In the genomic region with DNA sequence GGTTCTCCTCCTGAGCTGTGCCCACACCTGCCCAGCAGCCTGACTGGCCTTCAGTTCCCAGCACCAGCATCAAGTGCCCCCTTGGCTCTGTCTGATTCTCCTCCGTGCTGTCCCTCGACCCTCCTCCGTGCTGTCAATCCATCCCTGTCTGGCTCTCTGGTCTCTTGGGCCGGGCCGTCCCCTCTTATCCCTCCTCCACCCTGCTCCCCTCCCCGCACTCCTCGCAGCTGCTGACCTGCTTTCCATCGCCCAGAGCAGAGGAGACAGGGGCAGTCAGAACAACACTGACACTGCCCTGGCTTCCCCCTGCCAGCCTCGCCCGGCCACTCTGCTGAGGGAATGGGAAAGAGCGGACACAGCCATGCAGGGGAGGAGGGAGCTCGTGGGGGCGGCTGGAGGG, we compare ENCODE assay signal across 28 cellular contexts.
"Had no signal": no experiment of that assay in that cellular context is flagged by ENCODE, and none has a peak within 500 bp of the region (broad histone marks: within the 10 kb centered on the region; RNA-seq: fewer than 3 reads in every experiment).

No MANE protein-coding gene starts in this region.

- H2AFZ ChIP-seq: neural progenitor cell had no signal

- H3K4me3 Mint-ChIP-seq: mesothelial cell of epicardium; naive thymus-derived CD4-positive, alpha-beta T cell; nephron progenitor cell; neural progenitor cell; stimulated activated memory B cell treated with anti-CD40 and anti-IgM and Interleukin-4, amounts not matched to agents 10 μg/mL and 1 μg/mL and 100 μg/mL, for 72 hours; stimulated activated naive CD8-positive, alpha-beta T cell treated with anti-CD3 and anti-CD28 coated beads, Interleukin-15, amount 100 ng/mL, for 72 hours; type B pancreatic cell had no signal

- H3K4me3 ChIP-seq: heart left ventricle, lung, mucosa of descending colon, neural progenitor cell, ovary, prostate gland, right lobe of liver, smooth muscle cell, tibial nerve, uterus had no signal

- H3K9me3 Mint-ChIP-seq: mesothelial cell of epicardium; nephron progenitor cell; stimulated activated naive CD8-positive, alpha-beta T cell treated with anti-CD3 and anti-CD28 coated beads, Interleukin-15, amount 100 ng/mL, for 72 hours; type B pancreatic cell had no signal

- H3K4me1 Mint-ChIP-seq: mesothelial cell of epicardium; naive thymus-derived CD4-positive, alpha-beta T cell; stimulated activated memory B cell treated with anti-CD40 and anti-IgM and Interleukin-4, amounts not matched to agents 10 μg/mL and 1 μg/mL and 100 μg/mL, for 72 hours; stimulated activated naive CD8-positive, alpha-beta T cell treated with anti-CD3 and anti-CD28 coated beads, Interleukin-15, amount 100 ng/mL, for 72 hours had no signal

- H3K27me3 ChIP-seq: neural progenitor cell, ovary, right lobe of liver, tibial nerve, uterus had no signal

- ATAC-seq: heart left ventricle; left cardiac atrium; left lobe of liver; mucosa of descending colon; naive thymus-derived CD4-positive, alpha-beta T cell; right lobe of liver; stimulated activated memory B cell treated with anti-CD40 and anti-IgM and Interleukin-4, amounts not matched to agents 10 μg/mL and 1 μg/mL and 100 μg/mL, for 72 hours; stimulated activated naive CD8-positive, alpha-beta T cell treated with anti-CD3 and anti-CD28 coated beads, Interleukin-15, amount 100 ng/mL, for 72 hours had no signal

- H3K27ac ChIP-seq: heart left ventricle, neural progenitor cell, ovary, prostate gland, right lobe of liver, tibial nerve, uterus had no signal

- H3K9me3 ChIP-seq: heart left ventricle, mucosa of descending colon, ovary, prostate gland, right lobe of liver, tibial nerve, uterus had no signal

- H3K27ac Mint-ChIP-seq: mesothelial cell of epicardium; naive thymus-derived CD4-positive, alpha-beta T cell; stimulated activated memory B cell treated with anti-CD40 and anti-IgM and Interleukin-4, amounts not matched to agents 10 μg/mL and 1 μg/mL and 100 μg/mL, for 72 hours; type B pancreatic cell had no signal

- H3K9ac ChIP-seq: neural progenitor cell had no signal

- H3K4me2 ChIP-seq: neural progenitor cell, smooth muscle cell had no signal

- H3K36me3 Mint-ChIP-seq: mesothelial cell of epicardium; naive thymus-derived CD4-positive, alpha-beta T cell; neural progenitor cell; stimulated activated memory B cell treated with anti-CD40 and anti-IgM and Interleukin-4, amounts not matched to agents 10 μg/mL and 1 μg/mL and 100 μg/mL, for 72 hours; type B pancreatic cell had no signal

- H3K36me3 ChIP-seq: heart left ventricle, neural progenitor cell, ovary, prostate gland, right lobe of liver, tibial nerve, uterus had no signal

- DNase-seq: heart left ventricle; hypothalamus; kidney glomerular epithelial cell; left cardiac atrium; mesendoderm; mucosa of descending colon; naive thymus-derived CD4-positive, alpha-beta T cell; nephron progenitor cell; ovary; right lobe of liver; stimulated activated CD4-positive, alpha-beta T cell treated with anti-CD3 and anti-CD28 coated beads, Interleukin-1b, Interleukin-23, amount 100 ng/mL, for 48 hours; stimulated activated CD4-positive, alpha-beta T cell treated with anti-CD3 and anti-CD28 coated beads, Interleukin-2, amount 100 ng/mL, for 48 hours; stimulated activated CD4-positive, alpha-beta T cell treated with anti-CD3 and anti-CD28 coated beads, Interleukin-4, amount 100 ng/mL, for 4 hours; stimulated activated CD8-positive, alpha-beta memory T cell treated with anti-CD3 and anti-CD28 coated beads, Interleukin-4, amount 100 ng/mL, for 48 hours; stimulated activated naive CD4-positive, alpha-beta T cell treated with Interleukin-2 at 50 U/mL for 16 hours; stimulated activated naive CD8-positive, alpha-beta T cell treated with anti-CD3 and anti-CD28 coated beads, Interleukin-15, amount 100 ng/mL, for 72 hours; substantia nigra; uterus had no signal

- H3K4me1 ChIP-seq: heart left ventricle, neural progenitor cell, prostate gland, right lobe of liver, tibial nerve, uterus had no signal

- FAIRE-seq: keratinocyte had no signal
